8 cellular contexts compared by ENCODE assay signal in the genomic region with DNA sequence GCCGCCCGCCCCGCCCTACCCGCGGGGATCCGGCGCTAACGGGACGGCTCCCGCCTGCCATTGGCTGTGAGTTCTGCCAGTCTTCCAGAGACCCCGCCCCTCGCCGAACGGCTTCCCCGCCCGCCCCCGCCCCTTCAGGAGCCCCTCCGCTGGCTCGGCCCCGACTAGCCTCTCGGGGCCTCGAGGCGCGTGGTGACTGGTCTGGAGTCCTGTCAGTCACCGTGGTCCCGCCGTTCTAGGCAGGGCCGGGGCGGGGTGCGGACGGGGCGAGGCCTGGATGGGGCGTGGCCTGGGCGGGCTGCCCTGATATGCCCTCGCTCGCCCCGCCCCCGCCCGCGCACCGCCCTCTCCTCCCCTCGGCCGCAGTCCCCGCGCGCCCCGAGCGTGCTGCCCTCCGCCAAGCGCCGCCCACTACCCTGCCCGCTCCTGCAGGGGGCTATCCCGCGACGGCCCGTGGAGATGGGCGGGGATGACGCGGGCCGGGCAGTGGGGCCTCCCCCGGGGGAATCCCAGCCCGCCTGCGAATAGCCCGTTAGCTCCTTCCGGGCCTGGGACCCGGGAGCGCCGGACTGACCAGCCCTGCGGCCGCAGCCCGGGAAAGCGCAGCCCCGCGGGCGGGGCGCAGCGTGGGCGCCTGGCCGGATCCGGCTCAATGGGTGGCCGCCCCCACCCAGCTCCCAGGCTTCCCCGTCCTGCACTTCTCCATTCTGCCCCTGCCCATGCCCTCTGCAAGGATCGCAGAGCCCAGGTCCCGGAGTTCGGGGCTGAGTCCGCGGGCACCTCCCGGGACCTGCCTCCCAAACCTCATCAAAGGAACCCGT. TPM values are rescaled to one million over a fixed set of nuclear protein-coding genes. Genes with fewer than 3 reads are reported as not detected.
DNase-seq lines count a peak whose midpoint lies in the region; ATAC-seq and TF ChIP-seq lines count a peak whose summit lies in the region.

No MANE protein-coding gene starts in this region.

- peaks cover 22% of the 10 kb centered on the region for H3K4me1 ChIP-seq in mucosa of stomach (ENCODE audit: control insufficient read depth, insufficient read depth, low read length)

- TF ChIP-seq CTCF in epithelial cell of proximal tubule (conservative IDR thresholded peaks at IDR 0.05; ENCODE audit: low read depth, low read length), result no peak

- H3K27me3 ChIP-seq in mucosa of stomach (ENCODE audit: control insufficient read depth, insufficient read depth, low read length), result no peaks in the 10 kb centered on the region

- H3K36me3 ChIP-seq in mucosa of stomach (ENCODE audit: control insufficient read depth, insufficient read depth, low read length), result no peaks in the 10 kb centered on the region

- H3K4me3 ChIP-seq in epithelial cell of proximal tubule (ENCODE audit: low read depth, low read length) (peak overlapping the region; percentile 74), mucosa of stomach (ENCODE audit: low read length) (peak overlapping the region; percentile 64)

- peak; percentile 91 for ATAC-seq in GM21717 (IDR thresholded peaks at IDR 0.05; ENCODE audit: unreplicated experiment)

- no peak for TF ChIP-seq EP300 in Ishikawa (IDR thresholded peaks at IDR 0.05; ENCODE audit: borderline replicate concordance)

- no peak for TF ChIP-seq RAD21 in Ishikawa (IDR thresholded peaks at IDR 0.05; ENCODE audit: low read depth)

- H3K9ac ChIP-seq in mucosa of stomach (ENCODE audit: low read length), result peak overlapping the region; percentile 82

- DNase-seq in DMS153 treated with DMSO at 0.1 percent for 48 hours (lab: John Stamatoyannopoulos, UW; ENCODE audit: unreplicated experiment) (peak; percentile 84), OCI-M1 (lab: John Stamatoyannopoulos, UW) (peak; percentile 99), activated T-cell treated with anti-CD3 and anti-CD28 coated beads for 48 hours (ENCODE audit: low read depth) (peak; percentile 99), epithelial cell of proximal tubule (ENCODE audit: low read depth) (no peak)
- DNase-seq in stimulated activated CD8-positive, alpha-beta memory T cell treated with anti-CD3 and anti-CD28 coated beads, Interleukin-4, amount 100 ng/mL, for 4 hours (ENCODE audit: low read depth in 2 of 2, low spot score in 1 of 2), result peak; percentile 97 to 99

- H3K9me3 ChIP-seq in mucosa of stomach (ENCODE audit: control insufficient read depth, low read length), result no peaks in the 10 kb centered on the region

TF ChIP-seq in Ishikawa, 13 proteins besides CTCF, POLR2A, EP300 and RAD21:
- TF ChIP-seq TEAD4 (IDR thresholded peaks at IDR 0.05), result peak; percentile 37; the same call in 1 of the 2 replicates
- TF ChIP-seq TAF1 (IDR thresholded peaks at IDR 0.05; ENCODE audit: low read depth), result 0 out of 2 replicates have a peak, but pooled peaks have one; percentile 5
- TF ChIP-seq CREB1 (IDR thresholded peaks at IDR 0.05; ENCODE audit: low read depth), result peak; percentile 10; the same call in 1 of the 2 replicates
- TF ChIP-seq, protein P1, sequence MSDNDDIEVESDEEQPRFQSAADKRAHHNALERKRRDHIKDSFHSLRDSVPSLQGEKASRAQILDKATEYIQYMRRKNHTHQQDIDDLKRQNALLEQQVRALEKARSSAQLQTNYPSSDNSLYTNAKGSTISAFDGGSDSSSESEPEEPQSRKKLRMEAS (IDR thresholded peaks at IDR 0.05), result 0 out of 2 replicates have a peak, but pooled peaks have one; percentile 43
- no peak for TF ChIP-seq NFIC (IDR thresholded peaks at IDR 0.05)
- TF ChIP-seq FOXM1 (IDR thresholded peaks at IDR 0.05; ENCODE audit: borderline replicate concordance, low read depth), result no peak
- TF ChIP-seq EGR1 (IDR thresholded peaks at IDR 0.05), result peak; percentile 74
- peak; percentile 1; the same call in 1 of the 2 replicates for TF ChIP-seq TCF12 (IDR thresholded peaks at IDR 0.05; ENCODE audit: low read depth)
TF ChIP-seq in Ishikawa: peak in this region for 6.

RNA-seq across cellular contexts. Expression of a gene that starts 0.4 kb away (rescaled TPM):
- 10.6 TPM in 2 replicates for total RNA-seq in epithelial cell of proximal tubule

RNA-seq across cellular contexts. Expression of a gene that starts 32.8 kb away (rescaled TPM):
- total RNA-seq in epithelial cell of proximal tubule, result not detected in 2 replicates
